1 cellular context compared by ENCODE assay signal in genomic region chr7:28862876-28863275, GRCh38.
TF ChIP-seq lines count a peak whose summit lies in the region.

No MANE protein-coding gene starts in this region.

TF ChIP-seq in HEK293, 187 proteins besides CTCF, POLR2A, EP300 and RAD21 (continued from another document):
- TF ChIP-seq ZNF549 (tag by site-specific recombination; IDR thresholded peaks at IDR 0.05) (no peak), WT1 (tag by site-specific recombination; IDR thresholded peaks at IDR 0.05) (no peak), ZNF2 (tag by site-specific recombination; IDR thresholded peaks at IDR 0.05) (no peak), IKZF3 (tag by site-specific recombination; IDR thresholded peaks at IDR 0.05) (no peak)
TF ChIP-seq in HEK293: peak in this region for 4.
